10 cellular contexts compared by ENCODE assay signal in the genomic region with DNA sequence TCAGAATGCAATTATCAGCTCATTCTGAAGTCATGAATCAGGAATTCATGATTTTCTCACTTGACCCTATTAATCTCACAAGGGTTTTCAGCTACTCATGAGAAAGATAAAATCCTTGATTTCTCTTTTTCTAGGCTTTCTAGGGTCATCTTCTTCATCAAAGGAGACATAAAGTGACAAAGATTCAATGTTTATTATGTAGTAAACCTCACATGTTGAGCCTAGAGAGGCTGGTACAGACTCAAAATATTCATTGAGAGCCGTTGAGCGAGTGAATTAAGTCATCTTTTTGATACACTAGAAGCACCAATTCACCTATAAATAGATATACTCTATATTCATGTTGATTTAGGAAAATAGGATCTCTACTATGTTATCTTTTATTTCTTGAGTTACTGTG.
DNase-seq lines count a peak whose midpoint lies in the region; ATAC-seq and TF ChIP-seq lines count a peak whose summit lies in the region.
"Had no signal": no experiment of that assay in that cellular context is flagged by ENCODE, and none has a peak within 500 bp of the region (broad histone marks: within the 10 kb centered on the region; RNA-seq: fewer than 3 reads in every experiment).

No MANE protein-coding gene starts in this region.

- H3K36me3 ChIP-seq in right atrium auricular region (peaks cover 25% of the 10 kb centered on the region), left lung (peaks cover 0 to 24% of the 10 kb centered on the region in 2 donors)

- DNase-seq in right atrium auricular region (ENCODE audit: low spot score) (no peak), left ventricle myocardium superior (no peak), left lung (no peak), type B pancreatic cell (ENCODE audit: extremely low spot score, unreplicated experiment) (no peak), NCI-H69 (lab: John Stamatoyannopoulos, UW) (no peak)
- DNase-seq in stimulated activated CD4-positive, alpha-beta T cell treated with anti-CD3 and anti-CD28 coated beads, Interleukin-4, amount 100 ng/mL, for 1 hour = no peak
- DNase-seq: islet precursor cell had no signal

- ATAC-seq in left ventricle myocardium superior (no peak), left lung (peak; percentile 15), HG03097 (IDR thresholded peaks at IDR 0.05; ENCODE audit: low FRiP score, unreplicated experiment) (no peak)
- ATAC-seq in activated T-helper 17 cell treated with anti-CD3 and anti-CD28 coated beads, Interleukin-2, amount 50 U/mL, for 72 hours (replicated peaks) = no peak

- peaks cover 0 to 29% of the 10 kb centered on the region in 2 donors for H3K4me1 ChIP-seq in right atrium auricular region
- peaks cover 7 to 26% of the 10 kb centered on the region in 2 donors for H3K4me1 ChIP-seq in left lung

- H3K4me3 Mint-ChIP-seq in activated T-helper 17 cell treated with anti-CD3 and anti-CD28 coated beads, Interleukin-2, amount 50 U/mL, for 72 hours = peak overlapping the region; percentile 28
- no peak overlapping the region for H3K4me3 Mint-ChIP-seq in type B pancreatic cell
- H3K4me3 Mint-ChIP-seq: GM23338 had no signal

- H3K27me3 Mint-ChIP-seq in activated T-helper 17 cell treated with anti-CD3 and anti-CD28 coated beads, Interleukin-2, amount 50 U/mL, for 72 hours = no peaks in the 10 kb centered on the region
- no peaks in the 10 kb centered on the region for H3K27me3 Mint-ChIP-seq in type B pancreatic cell

- no peaks in the 10 kb centered on the region for H3K9me3 Mint-ChIP-seq in activated T-helper 17 cell treated with anti-CD3 and anti-CD28 coated beads, Interleukin-2, amount 50 U/mL, for 72 hours
- H3K9me3 Mint-ChIP-seq in type B pancreatic cell = no peaks in the 10 kb centered on the region
- H3K9me3 Mint-ChIP-seq: GM23338 had no signal

- no peaks in the 10 kb centered on the region for H3K27me3 ChIP-seq in right atrium auricular region
- H3K27me3 ChIP-seq in left lung = no peaks in the 10 kb centered on the region

- TF ChIP-seq CTCF in right atrium auricular region (IDR thresholded peaks at IDR 0.05) = no peak
- TF ChIP-seq CTCF in left lung (IDR thresholded peaks at IDR 0.05) = no peak
- no peak for TF ChIP-seq CTCF in type B pancreatic cell (conservative IDR thresholded peaks at IDR 0.05)

- H3K27ac ChIP-seq in right atrium auricular region (peak overlapping the region; percentile 44 to 74), left lung (no peak overlapping the region)

- peaks cover 100% of the 10 kb centered on the region for H3K36me3 Mint-ChIP-seq in activated T-helper 17 cell treated with anti-CD3 and anti-CD28 coated beads, Interleukin-2, amount 50 U/mL, for 72 hours (ENCODE audit: low read depth)
- H3K36me3 Mint-ChIP-seq in type B pancreatic cell = peaks cover 23% of the 10 kb centered on the region

- intact Hi-C loops in left ventricle myocardium superior (cut with micrococcal nuclease) (loop anchor here (10.0 kb wide), 1 partner anchor 164 kb away; the partner anchor contains the start of gene FYN), left lung (cut with DNase I) (loop anchor here in 1 of 2 donors (5.0 kb wide), 1 partner anchor 287 kb away; no protein-coding TSS in a partner anchor)

- H3K9me3 ChIP-seq in right atrium auricular region (no peaks in the 10 kb centered on the region), left lung (no peaks in the 10 kb centered on the region)

- H3K4me3 ChIP-seq in right atrium auricular region = no peak overlapping the region
- H3K4me3 ChIP-seq in left lung = no peak overlapping the region
- H3K4me3 ChIP-seq: GM23338 had no signal

- H3K4me1 Mint-ChIP-seq in activated T-helper 17 cell treated with anti-CD3 and anti-CD28 coated beads, Interleukin-2, amount 50 U/mL, for 72 hours = peaks cover 30% of the 10 kb centered on the region
- peaks cover 36% of the 10 kb centered on the region for H3K4me1 Mint-ChIP-seq in type B pancreatic cell (ENCODE audit: unreplicated experiment)

- H3K27ac Mint-ChIP-seq in activated T-helper 17 cell treated with anti-CD3 and anti-CD28 coated beads, Interleukin-2, amount 50 U/mL, for 72 hours = peak overlapping the region; percentile 84
- peak overlapping the region; percentile 96 for H3K27ac Mint-ChIP-seq in type B pancreatic cell
- H3K27ac Mint-ChIP-seq: GM23338 had no signal

Comparison
In these comparisons a context has a peak if more than half of its experiments do, and no peak if none do; other contexts are left out.
1. H3K27ac ChIP-seq: peak in right atrium auricular region (2 of 2); none in left lung (0 of 2).